2 cellular contexts compared by ENCODE assay signal in the genomic region with DNA sequence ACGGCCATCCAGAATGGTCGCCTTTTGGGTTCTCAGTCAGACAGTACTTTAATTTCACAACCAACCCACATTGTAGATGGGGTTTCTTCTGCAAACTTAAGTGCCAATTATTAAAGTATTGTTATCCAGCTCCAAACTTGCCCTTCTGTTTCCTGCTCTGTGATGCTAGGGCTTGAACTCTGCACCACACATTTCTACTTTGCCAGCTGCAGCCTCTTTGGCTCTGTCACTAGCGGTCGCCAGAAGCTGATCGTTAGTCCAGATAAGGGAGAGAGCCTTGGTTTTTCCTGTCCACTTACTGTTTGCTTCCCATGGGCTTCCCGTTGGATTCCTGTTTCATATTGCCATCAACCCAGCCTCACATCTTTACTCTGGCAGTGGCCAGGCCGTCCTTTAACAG.
TF ChIP-seq lines count a peak whose summit lies in the region.

No MANE protein-coding gene starts in this region.

TF ChIP-seq in GM12878, 131 proteins besides CTCF, POLR2A, EP300 and RAD21 (continued from another document and continues in another):
- TF ChIP-seq, protein P1, sequence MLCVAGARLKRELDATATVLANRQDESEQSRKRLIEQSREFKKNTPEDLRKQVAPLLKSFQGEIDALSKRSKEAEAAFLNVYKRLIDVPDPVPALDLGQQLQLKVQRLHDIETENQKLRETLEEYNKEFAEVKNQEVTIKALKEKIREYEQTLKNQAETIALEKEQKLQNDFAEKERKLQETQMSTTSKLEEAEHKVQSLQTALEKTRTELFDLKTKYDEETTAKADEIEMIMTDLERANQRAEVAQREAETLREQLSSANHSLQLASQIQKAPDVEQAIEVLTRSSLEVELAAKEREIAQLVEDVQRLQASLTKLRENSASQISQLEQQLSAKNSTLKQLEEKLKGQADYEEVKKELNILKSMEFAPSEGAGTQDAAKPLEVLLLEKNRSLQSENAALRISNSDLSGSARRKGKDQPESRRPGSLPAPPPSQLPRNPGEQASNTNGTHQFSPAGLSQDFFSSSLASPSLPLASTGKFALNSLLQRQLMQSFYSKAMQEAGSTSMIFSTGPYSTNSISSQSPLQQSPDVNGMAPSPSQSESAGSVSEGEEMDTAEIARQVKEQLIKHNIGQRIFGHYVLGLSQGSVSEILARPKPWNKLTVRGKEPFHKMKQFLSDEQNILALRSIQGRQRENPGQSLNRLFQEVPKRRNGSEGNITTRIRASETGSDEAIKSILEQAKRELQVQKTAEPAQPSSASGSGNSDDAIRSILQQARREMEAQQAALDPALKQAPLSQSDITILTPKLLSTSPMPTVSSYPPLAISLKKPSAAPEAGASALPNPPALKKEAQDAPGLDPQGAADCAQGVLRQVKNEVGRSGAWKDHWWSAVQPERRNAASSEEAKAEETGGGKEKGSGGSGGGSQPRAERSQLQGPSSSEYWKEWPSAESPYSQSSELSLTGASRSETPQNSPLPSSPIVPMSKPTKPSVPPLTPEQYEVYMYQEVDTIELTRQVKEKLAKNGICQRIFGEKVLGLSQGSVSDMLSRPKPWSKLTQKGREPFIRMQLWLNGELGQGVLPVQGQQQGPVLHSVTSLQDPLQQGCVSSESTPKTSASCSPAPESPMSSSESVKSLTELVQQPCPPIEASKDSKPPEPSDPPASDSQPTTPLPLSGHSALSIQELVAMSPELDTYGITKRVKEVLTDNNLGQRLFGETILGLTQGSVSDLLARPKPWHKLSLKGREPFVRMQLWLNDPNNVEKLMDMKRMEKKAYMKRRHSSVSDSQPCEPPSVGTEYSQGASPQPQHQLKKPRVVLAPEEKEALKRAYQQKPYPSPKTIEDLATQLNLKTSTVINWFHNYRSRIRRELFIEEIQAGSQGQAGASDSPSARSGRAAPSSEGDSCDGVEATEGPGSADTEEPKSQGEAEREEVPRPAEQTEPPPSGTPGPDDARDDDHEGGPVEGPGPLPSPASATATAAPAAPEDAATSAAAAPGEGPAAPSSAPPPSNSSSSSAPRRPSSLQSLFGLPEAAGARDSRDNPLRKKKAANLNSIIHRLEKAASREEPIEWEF (IDR thresholded peaks at IDR 0.05; ENCODE audit: insufficient replicate concordance, low read depth, low read length) = no peak
- no peak for TF ChIP-seq TAF1 (IDR thresholded peaks at IDR 0.05; ENCODE audit: borderline replicate concordance, low read depth, low read length)
- TF ChIP-seq ZNF384 (IDR thresholded peaks at IDR 0.05; ENCODE audit: borderline replicate concordance, low read depth, low read length) = no peak
- TF ChIP-seq KDM1A (IDR thresholded peaks at IDR 0.05; ENCODE audit: borderline replicate concordance) = no peak
- TF ChIP-seq, protein P2, sequence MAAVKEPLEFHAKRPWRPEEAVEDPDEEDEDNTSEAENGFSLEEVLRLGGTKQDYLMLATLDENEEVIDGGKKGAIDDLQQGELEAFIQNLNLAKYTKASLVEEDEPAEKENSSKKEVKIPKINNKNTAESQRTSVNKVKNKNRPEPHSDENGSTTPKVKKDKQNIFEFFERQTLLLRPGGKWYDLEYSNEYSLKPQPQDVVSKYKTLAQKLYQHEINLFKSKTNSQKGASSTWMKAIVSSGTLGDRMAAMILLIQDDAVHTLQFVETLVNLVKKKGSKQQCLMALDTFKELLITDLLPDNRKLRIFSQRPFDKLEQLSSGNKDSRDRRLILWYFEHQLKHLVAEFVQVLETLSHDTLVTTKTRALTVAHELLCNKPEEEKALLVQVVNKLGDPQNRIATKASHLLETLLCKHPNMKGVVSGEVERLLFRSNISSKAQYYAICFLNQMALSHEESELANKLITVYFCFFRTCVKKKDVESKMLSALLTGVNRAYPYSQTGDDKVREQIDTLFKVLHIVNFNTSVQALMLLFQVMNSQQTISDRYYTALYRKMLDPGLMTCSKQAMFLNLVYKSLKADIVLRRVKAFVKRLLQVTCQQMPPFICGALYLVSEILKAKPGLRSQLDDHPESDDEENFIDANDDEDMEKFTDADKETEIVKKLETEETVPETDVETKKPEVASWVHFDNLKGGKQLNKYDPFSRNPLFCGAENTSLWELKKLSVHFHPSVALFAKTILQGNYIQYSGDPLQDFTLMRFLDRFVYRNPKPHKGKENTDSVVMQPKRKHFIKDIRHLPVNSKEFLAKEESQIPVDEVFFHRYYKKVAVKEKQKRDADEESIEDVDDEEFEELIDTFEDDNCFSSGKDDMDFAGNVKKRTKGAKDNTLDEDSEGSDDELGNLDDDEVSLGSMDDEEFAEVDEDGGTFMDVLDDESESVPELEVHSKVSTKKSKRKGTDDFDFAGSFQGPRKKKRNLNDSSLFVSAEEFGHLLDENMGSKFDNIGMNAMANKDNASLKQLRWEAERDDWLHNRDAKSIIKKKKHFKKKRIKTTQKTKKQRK (IDR thresholded peaks at IDR 0.05; ENCODE audit: low read depth, low read length) = no peak
- no peak for TF ChIP-seq PAX5 (IDR thresholded peaks at IDR 0.05; ENCODE audit: borderline replicate concordance, low read depth, low read length)
- TF ChIP-seq, protein P3, sequence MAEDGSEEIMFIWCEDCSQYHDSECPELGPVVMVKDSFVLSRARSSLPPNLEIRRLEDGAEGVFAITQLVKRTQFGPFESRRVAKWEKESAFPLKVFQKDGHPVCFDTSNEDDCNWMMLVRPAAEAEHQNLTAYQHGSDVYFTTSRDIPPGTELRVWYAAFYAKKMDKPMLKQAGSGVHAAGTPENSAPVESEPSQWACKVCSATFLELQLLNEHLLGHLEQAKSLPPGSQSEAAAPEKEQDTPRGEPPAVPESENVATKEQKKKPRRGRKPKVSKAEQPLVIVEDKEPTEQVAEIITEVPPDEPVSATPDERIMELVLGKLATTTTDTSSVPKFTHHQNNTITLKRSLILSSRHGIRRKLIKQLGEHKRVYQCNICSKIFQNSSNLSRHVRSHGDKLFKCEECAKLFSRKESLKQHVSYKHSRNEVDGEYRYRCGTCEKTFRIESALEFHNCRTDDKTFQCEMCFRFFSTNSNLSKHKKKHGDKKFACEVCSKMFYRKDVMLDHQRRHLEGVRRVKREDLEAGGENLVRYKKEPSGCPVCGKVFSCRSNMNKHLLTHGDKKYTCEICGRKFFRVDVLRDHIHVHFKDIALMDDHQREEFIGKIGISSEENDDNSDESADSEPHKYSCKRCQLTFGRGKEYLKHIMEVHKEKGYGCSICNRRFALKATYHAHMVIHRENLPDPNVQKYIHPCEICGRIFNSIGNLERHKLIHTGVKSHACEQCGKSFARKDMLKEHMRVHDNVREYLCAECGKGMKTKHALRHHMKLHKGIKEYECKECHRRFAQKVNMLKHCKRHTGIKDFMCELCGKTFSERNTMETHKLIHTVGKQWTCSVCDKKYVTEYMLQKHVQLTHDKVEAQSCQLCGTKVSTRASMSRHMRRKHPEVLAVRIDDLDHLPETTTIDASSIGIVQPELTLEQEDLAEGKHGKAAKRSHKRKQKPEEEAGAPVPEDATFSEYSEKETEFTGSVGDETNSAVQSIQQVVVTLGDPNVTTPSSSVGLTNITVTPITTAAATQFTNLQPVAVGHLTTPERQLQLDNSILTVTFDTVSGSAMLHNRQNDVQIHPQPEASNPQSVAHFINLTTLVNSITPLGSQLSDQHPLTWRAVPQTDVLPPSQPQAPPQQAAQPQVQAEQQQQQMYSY (CRISPR knock-in tag; IDR thresholded peaks at IDR 0.05) = no peak
- no peak for TF ChIP-seq ZNF24 (IDR thresholded peaks at IDR 0.05)
- no peak for TF ChIP-seq IRF4 (IDR thresholded peaks at IDR 0.05; ENCODE audit: low read depth, low read length)

TF ChIP-seq in HepG2, 621 proteins besides CTCF, POLR2A, EP300 and RAD21 (continued from another document):
- no peak for TF ChIP-seq ZNF550 (CRISPR knock-in tag; IDR thresholded peaks at IDR 0.05; ENCODE audit: borderline replicate concordance)
- no peak for TF ChIP-seq POLR2AphosphoS5 (IDR thresholded peaks at IDR 0.05; ENCODE audit: low read depth, low read length)
- TF ChIP-seq, protein P4, sequence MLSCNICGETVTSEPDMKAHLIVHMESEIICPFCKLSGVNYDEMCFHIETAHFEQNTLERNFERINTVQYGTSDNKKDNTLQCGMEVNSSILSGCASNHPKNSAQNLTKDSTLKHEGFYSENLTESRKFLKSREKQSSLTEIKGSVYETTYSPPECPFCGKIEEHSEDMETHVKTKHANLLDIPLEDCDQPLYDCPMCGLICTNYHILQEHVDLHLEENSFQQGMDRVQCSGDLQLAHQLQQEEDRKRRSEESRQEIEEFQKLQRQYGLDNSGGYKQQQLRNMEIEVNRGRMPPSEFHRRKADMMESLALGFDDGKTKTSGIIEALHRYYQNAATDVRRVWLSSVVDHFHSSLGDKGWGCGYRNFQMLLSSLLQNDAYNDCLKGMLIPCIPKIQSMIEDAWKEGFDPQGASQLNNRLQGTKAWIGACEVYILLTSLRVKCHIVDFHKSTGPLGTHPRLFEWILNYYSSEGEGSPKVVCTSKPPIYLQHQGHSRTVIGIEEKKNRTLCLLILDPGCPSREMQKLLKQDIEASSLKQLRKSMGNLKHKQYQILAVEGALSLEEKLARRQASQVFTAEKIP (CRISPR knock-in tag; IDR thresholded peaks at IDR 0.05; ENCODE audit: borderline replicate concordance) = no peak
- no peak for TF ChIP-seq PHF8 (CRISPR knock-in tag; IDR thresholded peaks at IDR 0.05)
